8 cellular contexts compared by ENCODE assay signal in the genomic region with DNA sequence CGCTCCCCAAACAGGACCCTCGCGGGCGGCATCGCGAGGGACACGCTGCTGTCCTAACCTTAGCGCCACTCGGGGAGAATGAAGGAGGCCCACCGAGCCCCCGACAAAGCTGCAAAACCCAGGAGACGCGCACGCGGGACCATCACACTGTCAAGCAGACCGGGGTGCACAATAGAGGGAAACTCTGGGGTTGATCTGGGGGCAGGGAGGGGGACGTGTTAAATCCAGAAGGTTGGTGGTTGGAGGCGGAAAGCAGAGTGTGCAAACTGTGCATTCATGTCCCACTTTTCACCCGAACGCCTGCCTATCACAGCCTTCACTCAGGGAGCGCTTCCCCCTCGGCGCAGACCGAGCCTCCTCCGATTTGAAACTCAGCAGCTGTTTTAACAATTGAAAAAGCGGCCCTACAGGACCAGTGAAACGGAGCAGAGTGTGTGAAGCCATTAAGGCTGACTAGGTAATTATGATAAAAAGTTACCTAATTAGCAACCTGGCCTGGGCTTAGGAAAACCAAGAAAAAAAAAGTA. TPM values are rescaled to one million over a fixed set of nuclear protein-coding genes. Genes with fewer than 3 reads are reported as not detected.
DNase-seq lines count a peak whose midpoint lies in the region; ATAC-seq lines count a peak whose summit lies in the region.

No MANE protein-coding gene starts in this region.

- no peaks in the 10 kb centered on the region for H3K36me3 Mint-ChIP-seq in activated naive CD8-positive, alpha-beta T cell treated with anti-CD3 and anti-CD28 coated beads, Interleukin-2, amount 10 ng/mL, durations not matched to agents 7 days and 5 days
- no peaks in the 10 kb centered on the region for H3K36me3 Mint-ChIP-seq in immature natural killer cell
- H3K36me3 Mint-ChIP-seq in stimulated activated effector memory CD8-positive, alpha-beta T cell treated with anti-CD3 and anti-CD28 coated beads, Interleukin-12 subunit alpha, Interleukin-12 subunit beta, amount 100 ng/mL, for 72 hours: peaks cover 18% of the 10 kb centered on the region

- peak overlapping the region; percentile 50 for H3K27ac Mint-ChIP-seq in activated naive CD8-positive, alpha-beta T cell treated with anti-CD3 and anti-CD28 coated beads, Interleukin-2, amount 10 ng/mL, durations not matched to agents 7 days and 5 days
- H3K27ac Mint-ChIP-seq in immature natural killer cell: no peak overlapping the region
- peak overlapping the region; percentile 79 for H3K27ac Mint-ChIP-seq in stimulated activated effector memory CD8-positive, alpha-beta T cell treated with anti-CD3 and anti-CD28 coated beads, Interleukin-12 subunit alpha, Interleukin-12 subunit beta, amount 100 ng/mL, for 72 hours

- peaks cover 60% of the 10 kb centered on the region for H3K27me3 Mint-ChIP-seq in activated naive CD8-positive, alpha-beta T cell treated with anti-CD3 and anti-CD28 coated beads, Interleukin-2, amount 10 ng/mL, durations not matched to agents 7 days and 5 days
- peaks cover 12 to 52% (median 30%) of the 10 kb centered on the region in 3 donors for H3K27me3 Mint-ChIP-seq in immature natural killer cell (ENCODE audit: low read depth in 3 of 3)

- peak overlapping the region; percentile 90 for H3K4me3 Mint-ChIP-seq in activated naive CD8-positive, alpha-beta T cell treated with anti-CD3 and anti-CD28 coated beads, Interleukin-2, amount 10 ng/mL, durations not matched to agents 7 days and 5 days
- peak overlapping the region; percentile 75 to 81 (median 81) for H3K4me3 Mint-ChIP-seq in immature natural killer cell
- H3K4me3 Mint-ChIP-seq in stimulated activated effector memory CD8-positive, alpha-beta T cell treated with anti-CD3 and anti-CD28 coated beads, Interleukin-12 subunit alpha, Interleukin-12 subunit beta, amount 100 ng/mL, for 72 hours: peak overlapping the region; percentile 85

- POLR2A ChIA-PET in activated naive CD8-positive, alpha-beta T cell treated with anti-CD3 and anti-CD28 coated beads, Interleukin-2, amount 10 ng/mL, durations not matched to agents 7 days and 5 days (lab: Charles Lee): no interaction called here

- ATAC-seq in activated naive CD8-positive, alpha-beta T cell treated with anti-CD3 and anti-CD28 coated beads, Interleukin-2, amount 10 ng/mL, durations not matched to agents 7 days and 5 days (ENCODE audit: low read depth): no peak
- peak; percentile 2 for ATAC-seq in stimulated activated effector memory CD8-positive, alpha-beta T cell treated with anti-CD3 and anti-CD28 coated beads, Interleukin-12 subunit alpha, Interleukin-12 subunit beta, amount 100 ng/mL, for 72 hours
- no peak for ATAC-seq in HG02981 (IDR thresholded peaks at IDR 0.05; ENCODE audit: unreplicated experiment)

- H3K4me1 Mint-ChIP-seq in activated naive CD8-positive, alpha-beta T cell treated with anti-CD3 and anti-CD28 coated beads, Interleukin-2, amount 10 ng/mL, durations not matched to agents 7 days and 5 days: peaks cover 22% of the 10 kb centered on the region
- peaks cover 24 to 38% of the 10 kb centered on the region in 2 donors for H3K4me1 Mint-ChIP-seq in immature natural killer cell
- peaks cover 27% of the 10 kb centered on the region for H3K4me1 Mint-ChIP-seq in stimulated activated effector memory CD8-positive, alpha-beta T cell treated with anti-CD3 and anti-CD28 coated beads, Interleukin-12 subunit alpha, Interleukin-12 subunit beta, amount 100 ng/mL, for 72 hours

- no peaks in the 10 kb centered on the region for H3K9me3 Mint-ChIP-seq in activated naive CD8-positive, alpha-beta T cell treated with anti-CD3 and anti-CD28 coated beads, Interleukin-2, amount 10 ng/mL, durations not matched to agents 7 days and 5 days
- no peaks in the 10 kb centered on the region for H3K9me3 Mint-ChIP-seq in immature natural killer cell
- no peaks in the 10 kb centered on the region for H3K9me3 Mint-ChIP-seq in stimulated activated effector memory CD8-positive, alpha-beta T cell treated with anti-CD3 and anti-CD28 coated beads, Interleukin-12 subunit alpha, Interleukin-12 subunit beta, amount 100 ng/mL, for 72 hours

- peak; percentile 3 for DNase-seq in activated naive CD4-positive, alpha-beta T cell treated with Interleukin-2 at 50 U/mL for 16 hours
- no peak for DNase-seq in activated naive CD4-positive, alpha-beta T cell (lab: John Stamatoyannopoulos, UW)
- DNase-seq in activated naive CD8-positive, alpha-beta T cell treated with anti-CD3 and anti-CD28 coated beads, Interleukin-2, amount 10 ng/mL, durations not matched to agents 7 days and 5 days: peak; percentile 40
- DNase-seq in immature natural killer cell: no peak
- DNase-seq in stimulated activated effector memory CD8-positive, alpha-beta T cell treated with anti-CD3 and anti-CD28 coated beads, Interleukin-12 subunit alpha, Interleukin-12 subunit beta, amount 100 ng/mL, for 72 hours (ENCODE audit: low spot score in 2 of 2): no peak
- DNase-seq in HPDE6-E6E7 (ENCODE audit: extremely low spot score): no peak
- DNase-seq in NOMO-1 (lab: John Stamatoyannopoulos, UW; ENCODE audit: unreplicated experiment in 2 of 2): no peak

RNA-seq across cellular contexts. Expression of gene NDNF, which starts 0.6 kb away (rescaled TPM):
- under 1 TPM; 0.11 to 0.17 TPM for total RNA-seq in activated naive CD8-positive, alpha-beta T cell treated with anti-CD3 and anti-CD28 coated beads, Interleukin-2, amount 10 ng/mL, durations not matched to agents 7 days and 5 days
- not detected for polyA plus RNA-seq in immature natural killer cell

Comparison
In these comparisons a context has a peak if more than half of its experiments do, and no peak if none do; other contexts are left out.
1. DNase-seq: peak in activated naive CD4-positive, alpha-beta T cell treated with Interleukin-2 at 50 U/mL for 16 hours (single experiment) and activated naive CD8-positive, alpha-beta T cell treated with anti-CD3 and anti-CD28 coated beads, Interleukin-2, amount 10 ng/mL, durations not matched to agents 7 days and 5 days (single experiment); none in activated naive CD4-positive, alpha-beta T cell (0 of 4), immature natural killer cell (0 of 3), stimulated activated effector memory CD8-positive, alpha-beta T cell treated with anti-CD3 and anti-CD28 coated beads, Interleukin-12 subunit alpha, Interleukin-12 subunit beta, amount 100 ng/mL, for 72 hours (0 of 2), HPDE6-E6E7 (single experiment) and NOMO-1 (0 of 2).
2. H3K27ac Mint-ChIP-seq: peak in activated naive CD8-positive, alpha-beta T cell treated with anti-CD3 and anti-CD28 coated beads, Interleukin-2, amount 10 ng/mL, durations not matched to agents 7 days and 5 days (single experiment) and stimulated activated effector memory CD8-positive, alpha-beta T cell treated with anti-CD3 and anti-CD28 coated beads, Interleukin-12 subunit alpha, Interleukin-12 subunit beta, amount 100 ng/mL, for 72 hours (single experiment); none in immature natural killer cell (0 of 6).
3. Peak in every context shown above with its lines, with median percentiles within 50 percentile points of each other: H3K4me3 Mint-ChIP-seq.